In genomic region chr14:61281911-61282310, GRCh38 we compare ENCODE assay signal across 12 cellular contexts. TPM values are rescaled to one million over a fixed set of nuclear protein-coding genes. Genes with fewer than 3 reads are reported as not detected.
A peak's percentile ranks its signal among the peaks of the same experiment; 100 is the strongest.
DNase-seq lines count a peak whose midpoint lies in the region; ATAC-seq, FAIRE-seq and TF ChIP-seq lines count a peak whose summit lies in the region.
"Had no signal": no experiment of that assay in that cellular context is flagged by ENCODE, and none has a peak within 500 bp of the region (broad histone marks: within the 10 kb centered on the region; RNA-seq: fewer than 3 reads in every experiment).

No MANE protein-coding gene starts in this region.

- peak overlapping the region; percentile 83 for H3K27ac ChIP-seq in VCaP
- peak overlapping the region; percentile 34 to 67 for H3K27ac ChIP-seq in small intestine (ENCODE audit: low read depth in 1 of 2, low read length in 1 of 2)

- H3K9ac ChIP-seq in iPS-15b (ENCODE audit: low read depth, low read length) = no peak overlapping the region

- H3K9me3 ChIP-seq in iPS-15b (ENCODE audit: control insufficient read depth, insufficient read depth, low read length) (no peaks in the 10 kb centered on the region), small intestine (ENCODE audit: control insufficient read depth, low read depth) (no peaks in the 10 kb centered on the region), MG63 (no peaks in the 10 kb centered on the region)
- H3K9me3 ChIP-seq: A549 had no signal

- 12 to 48% (median 48%) methylated on average over 1 of the region's 1 CpG for WGBS in small intestine, 3 donors

- DNase-seq in NCI-H524 (lab: John Stamatoyannopoulos, UW) (peak; percentile 19 to 39), NCI-H524 treated with DMSO at 0.1 percent for 48 hours (lab: John Stamatoyannopoulos, UW) (no peak), small intestine (no peak), MG63 (no peak)
- DNase-seq: activated CD4-positive, alpha-beta T cell treated with anti-CD3 and anti-CD28 coated beads, Interleukin-2, amount 10 ng/mL, durations not matched to agents 24 days and 14 days; HFFc6; NCI-H1694 treated with DMSO at 0.1 percent for 48 hours had no signal

- no peak for ATAC-seq in GM18870 (IDR thresholded peaks at IDR 0.05; ENCODE audit: unreplicated experiment)
- no peak for ATAC-seq in HG02759 (IDR thresholded peaks at IDR 0.05; ENCODE audit: unreplicated experiment)
- ATAC-seq: A549 had no signal

- FAIRE-seq in small intestine (lab: Jason Lieb, UNC) = no peak
- FAIRE-seq: A549 had no signal

- H3K36me3 ChIP-seq in iPS-15b (ENCODE audit: control insufficient read depth, insufficient read depth, low read length) (no peaks in the 10 kb centered on the region), small intestine (ENCODE audit: control insufficient read depth in 2 of 2, insufficient read depth in 2 of 2, low read length in 2 of 2) (no peaks in the 10 kb centered on the region), MG63 (no peaks in the 10 kb centered on the region)

- no peak for TF ChIP-seq CTCF in VCaP (conservative IDR thresholded peaks at IDR 0.05)

- H3K27me3 ChIP-seq in iPS-15b (ENCODE audit: control insufficient read depth, insufficient read depth, low read length) (peaks cover 22% of the 10 kb centered on the region), small intestine (ENCODE audit: control insufficient read depth in 2 of 2, insufficient read depth in 2 of 2, low read length in 2 of 2) (no peaks in the 10 kb centered on the region), MG63 (no peaks in the 10 kb centered on the region)

- peak overlapping the region; percentile 73 for H3K4me3 ChIP-seq in iPS-15b (ENCODE audit: low read depth, low read length)
- peak overlapping the region in 1 of 2 donors; percentile 65 for H3K4me3 ChIP-seq in small intestine (ENCODE audit: low read depth in 1 of 2, low read length in 2 of 2)
- H3K4me3 ChIP-seq in MG63 = no peak overlapping the region

- H3K4me1 ChIP-seq in iPS-15b (ENCODE audit: control insufficient read depth, insufficient read depth, low read length) = peaks cover 3% of the 10 kb centered on the region
- peaks cover 0 to 4% of the 10 kb centered on the region in 2 donors for H3K4me1 ChIP-seq in small intestine (ENCODE audit: control insufficient read depth in 2 of 2, insufficient read depth in 1 of 2, low read depth in 1 of 2, low read length in 1 of 2)

RNA-seq across cellular contexts. Expression of gene TMEM30B, which starts 0.8 kb away (rescaled TPM):
- 10 to 100 TPM; 21.6 to 33.6 (median 27.5) TPM for polyA plus RNA-seq in small intestine
- total RNA-seq in MG63 (2014; rRNA removed; shearing (Covaris generic); ENCODE audit: low replicate concordance) = not detected in 2 replicates
- total RNA-seq: HFFc6 had no signal

RNA-seq across cellular contexts. Expression of gene PRKCH, which starts 39.5 kb away (rescaled TPM):
- polyA plus RNA-seq in small intestine = 10 to 100 TPM; 12.1 to 17.3 (median 13.6) TPM
- 5.3 and 6.0 TPM in 2 replicates for total RNA-seq in MG63 (2014; rRNA removed; shearing (Covaris generic); ENCODE audit: low replicate concordance)

Comparison
In these comparisons a context has a peak if more than half of its experiments do, and no peak if none do; other contexts are left out.
1. DNase-seq: peak in NCI-H524 (2 of 2); none in NCI-H524 treated with DMSO at 0.1 percent for 48 hours (single experiment), small intestine (single experiment) and MG63 (single experiment).